23 cellular contexts compared by ENCODE assay signal in the genomic region with DNA sequence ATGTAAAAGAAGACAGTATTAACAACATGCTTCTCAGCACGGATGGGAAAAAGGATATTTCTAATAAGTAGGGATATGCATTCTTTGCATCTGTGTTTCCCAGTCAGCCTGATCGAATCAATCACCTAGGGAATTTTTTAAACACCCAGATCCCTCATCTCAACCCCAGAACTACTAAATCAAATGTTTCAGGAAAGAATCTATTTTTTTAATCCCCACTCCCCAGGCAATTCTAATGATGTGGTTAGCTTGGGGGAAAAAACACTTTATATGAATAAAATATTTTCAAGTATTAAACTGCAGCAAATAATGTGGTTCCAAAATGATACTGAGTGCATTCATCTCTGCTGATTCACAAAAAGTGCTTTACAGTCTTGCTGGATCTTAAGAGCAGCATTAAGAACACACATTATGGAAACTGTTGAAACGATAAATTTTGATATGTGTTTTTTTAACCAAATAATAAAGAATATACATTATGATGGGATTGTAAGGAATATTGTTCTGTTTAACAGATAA.
DNase-seq lines count a peak whose midpoint lies in the region; ATAC-seq, FAIRE-seq and TF ChIP-seq lines count a peak whose summit lies in the region.
"Had no signal": no experiment of that assay in that cellular context is flagged by ENCODE, and none has a peak within 500 bp of the region (broad histone marks: within the 10 kb centered on the region; RNA-seq: fewer than 3 reads in every experiment).

No MANE protein-coding gene starts in this region.

- intact Hi-C loops in aorta (cut with DNase I) = no loop called here

- H3K27me3 Mint-ChIP-seq in astrocyte (ENCODE audit: low read depth, unreplicated experiment) (peaks cover 2% of the 10 kb centered on the region), nephron (ENCODE audit: low read depth) (no peaks in the 10 kb centered on the region)
- H3K27me3 Mint-ChIP-seq: CD4-positive, alpha-beta T cell; IgD-negative memory B cell had no signal

- H3K9ac ChIP-seq in SK-N-SH = no peak overlapping the region
- no peak overlapping the region for H3K9ac ChIP-seq in astrocyte (ENCODE audit: low read length)

- no peak overlapping the region for H2AFZ ChIP-seq in SK-N-SH (ENCODE audit: low read depth)
- H2AFZ ChIP-seq in astrocyte (ENCODE audit: low read depth, low read length) = no peak overlapping the region

- no peak overlapping the region for H3K27ac Mint-ChIP-seq in astrocyte (ENCODE audit: unreplicated experiment)
- H3K27ac Mint-ChIP-seq in nephron = peak overlapping the region; percentile 21 to 55 (median 38)
- no peak overlapping the region for H3K27ac Mint-ChIP-seq in activated naive CD4-positive, alpha-beta T cell treated with anti-CD3 and anti-CD28 coated beads, Interleukin-2, amount 50 U/mL, for 72 hours
- H3K27ac Mint-ChIP-seq: CD4-positive, alpha-beta T cell; HFFc6 had no signal

- no peaks in the 10 kb centered on the region for H3K9me3 ChIP-seq in SK-N-SH
- H3K9me3 ChIP-seq in astrocyte (ENCODE audit: insufficient read depth, low read depth, low read length) = no peaks in the 10 kb centered on the region
- H3K9me3 ChIP-seq in aorta (ENCODE audit: control insufficient read depth, low read length) = no peaks in the 10 kb centered on the region
- H3K9me3 ChIP-seq: A549, Caco-2 had no signal

- H3K9me3 Mint-ChIP-seq in astrocyte (ENCODE audit: unreplicated experiment) = no peaks in the 10 kb centered on the region
- H3K9me3 Mint-ChIP-seq in nephron = no peaks in the 10 kb centered on the region
- no peaks in the 10 kb centered on the region for H3K9me3 Mint-ChIP-seq in activated naive CD4-positive, alpha-beta T cell treated with anti-CD3 and anti-CD28 coated beads, Interleukin-2, amount 50 U/mL, for 72 hours
- H3K9me3 Mint-ChIP-seq: CD4-positive, alpha-beta T cell; HFFc6; IgD-negative memory B cell had no signal

- H3K79me2 ChIP-seq in SK-N-SH (ENCODE audit: insufficient read depth) = no peaks in the 10 kb centered on the region
- H3K79me2 ChIP-seq in astrocyte (ENCODE audit: insufficient read depth, low read length) = no peaks in the 10 kb centered on the region

- H3K27ac ChIP-seq in SK-N-SH (ENCODE audit: low read depth in 2 of 2, low read length in 1 of 2) (no peak overlapping the region), astrocyte (ENCODE audit: low read depth, low read length) (no peak overlapping the region), aorta (ENCODE audit: low read depth in 1 of 2, low read length in 2 of 2) (no peak overlapping the region)
- H3K27ac ChIP-seq: 22Rv1, A549, C4-2B had no signal

- H3F3A ChIP-seq in SK-N-SH (replicated peaks; ENCODE audit: insufficient read depth) = no peaks in the 10 kb centered on the region

- H3K4me1 ChIP-seq in SK-N-SH (ENCODE audit: control insufficient read depth in 1 of 2, insufficient read depth in 2 of 2, low read depth in 1 of 2, low read length in 1 of 2) = peaks cover 0 to 11% of the 10 kb centered on the region in 2 experiments; a peak in 3 of 4 replicates
- H3K4me1 ChIP-seq in astrocyte (ENCODE audit: insufficient read depth, low read length) = no peaks in the 10 kb centered on the region
- H3K4me1 ChIP-seq in aorta (ENCODE audit: control insufficient read depth in 1 of 2, insufficient read depth in 2 of 2, low read length in 2 of 2) = no peaks in the 10 kb centered on the region
- H3K4me1 ChIP-seq: A549, Caco-2 had no signal

- H3K4me1 Mint-ChIP-seq in astrocyte (ENCODE audit: low read depth, unreplicated experiment) (peaks cover 10% of the 10 kb centered on the region), nephron (peaks cover 36% of the 10 kb centered on the region)
- H3K4me1 Mint-ChIP-seq: IgD-negative memory B cell had no signal

- H3K4me2 ChIP-seq in SK-N-SH (no peak overlapping the region), astrocyte (ENCODE audit: low read length) (no peak overlapping the region)
- H3K4me2 ChIP-seq: A549 had no signal

- no peak for DNase-seq in SK-N-SH
- peak; percentile 49 for DNase-seq in astrocyte (ENCODE audit: low read depth)
- DNase-seq in activated naive CD4-positive, alpha-beta T cell treated with anti-CD3 and anti-CD28 coated beads, Interleukin-2, amount 50 U/mL, for 72 hours (ENCODE audit: low spot score in 2 of 2) = no peak
- DNase-seq in aorta = no peak
- DNase-seq: AML-193; Caco-2; CD4-positive, alpha-beta T cell; GDM1; GOT3; H7; HFFc6 had no signal

- H3K9me2 ChIP-seq in SK-N-SH = no peaks in the 10 kb centered on the region

- H3K27me3 ChIP-seq in SK-N-SH (ENCODE audit: insufficient read depth) (no peaks in the 10 kb centered on the region), astrocyte (ENCODE audit: insufficient read depth, low read length) (no peaks in the 10 kb centered on the region), aorta (ENCODE audit: control insufficient read depth in 1 of 2, insufficient read depth in 2 of 2, low read length in 1 of 2) (no peaks in the 10 kb centered on the region)

- ATAC-seq in SK-N-SH treated with all-trans-retinoic acid at 6 μM for 48 hours = no peak
- no peak for ATAC-seq in activated naive CD4-positive, alpha-beta T cell treated with anti-CD3 and anti-CD28 coated beads, Interleukin-2, amount 50 U/mL, for 72 hours
- ATAC-seq in aorta (ENCODE audit: low FRiP score) = no peak
- ATAC-seq in GM19395 (IDR thresholded peaks at IDR 0.05; ENCODE audit: unreplicated experiment) = no peak
- ATAC-seq: A549, HCT116 had no signal

- no peak for TF ChIP-seq RAD21 in SK-N-SH (IDR thresholded peaks at IDR 0.05; ENCODE audit: low read length)

- 36% methylated on average over 3 of the region's 3 CpGs for WGBS in SK-N-SH (ENCODE audit: low lambda C conversion rate)
- 62% methylated on average over 3 of the region's 3 CpGs for WGBS in aorta, 2 donors

- no peaks in the 10 kb centered on the region for H4K20me1 ChIP-seq in SK-N-SH (ENCODE audit: insufficient read depth)
- H4K20me1 ChIP-seq in astrocyte (ENCODE audit: insufficient read depth, low read length) = no peaks in the 10 kb centered on the region

- TF ChIP-seq EP300 in SK-N-SH (IDR thresholded peaks at IDR 0.05; ENCODE audit: borderline replicate concordance in 1 of 2, low read depth in 1 of 2, low read length in 1 of 2) = no peak

- H3K4me3 Mint-ChIP-seq in astrocyte (ENCODE audit: unreplicated experiment) (no peak overlapping the region), nephron (no peak overlapping the region)
- H3K4me3 Mint-ChIP-seq: CD4-positive, alpha-beta T cell; HFFc6; IgD-negative memory B cell had no signal

- H3K36me3 ChIP-seq in SK-N-SH (replicated peaks in 1 of 2; ENCODE audit: control insufficient read depth in 1 of 2, insufficient read depth in 2 of 2, low read length in 1 of 2) = no peaks in the 10 kb centered on the region
- H3K36me3 ChIP-seq in astrocyte (ENCODE audit: insufficient read depth, low read length) = no peaks in the 10 kb centered on the region
- H3K36me3 ChIP-seq in aorta (ENCODE audit: control insufficient read depth in 1 of 2, insufficient read depth in 2 of 2, low read length in 1 of 2) = no peaks in the 10 kb centered on the region

- POLR2A ChIA-PET in SK-N-SH (lab: Yijun Ruan, JAX) = no interaction called here

- no peak for TF ChIP-seq CTCF in SK-N-SH (IDR thresholded peaks at IDR 0.05)
- TF ChIP-seq CTCF in astrocyte (IDR thresholded peaks at IDR 0.05; ENCODE audit: insufficient read depth, low read depth, low read length) = no peak
- TF ChIP-seq CTCF in nephron (IDR thresholded peaks at IDR 0.05; ENCODE audit: unreplicated experiment in 3 of 3) = no peak

- H3K4me3 ChIP-seq in SK-N-SH (ENCODE audit: low read depth in 2 of 2, low read length in 1 of 2) (no peak overlapping the region), astrocyte (ENCODE audit: insufficient read depth, low read depth, low read length) (no peak overlapping the region), aorta (ENCODE audit: low read length in 2 of 2) (no peak overlapping the region)
- H3K4me3 ChIP-seq: A549 had no signal

- H3K36me3 Mint-ChIP-seq in astrocyte (ENCODE audit: low read depth, unreplicated experiment) (no peaks in the 10 kb centered on the region), nephron (ENCODE audit: low read depth) (no peaks in the 10 kb centered on the region)
- no peaks in the 10 kb centered on the region for H3K36me3 Mint-ChIP-seq in activated naive CD4-positive, alpha-beta T cell treated with anti-CD3 and anti-CD28 coated beads, Interleukin-2, amount 50 U/mL, for 72 hours
- H3K36me3 Mint-ChIP-seq: IgD-negative memory B cell had no signal

- CTCF ChIA-PET in SK-N-SH (lab: Yijun Ruan, JAX) = interaction anchor here (0.8 kb wide), 1 partner anchor 791 kb away, joined by 3 read pairs; no protein-coding TSS in a partner anchor

- no peak for FAIRE-seq in astrocyte (lab: Jason Lieb, UNC)
- FAIRE-seq: A549, D721Med, GM12892, GM18507, HTR-8/SVneo had no signal

TF ChIP-seq in SK-N-SH treated with all-trans-retinoic acid at 6 μM for 48 hours, 23 proteins besides CTCF, POLR2A, EP300 and RAD21:
- no peak for TF ChIP-seq SNAI2 (CRISPR knock-in tag; IDR thresholded peaks at IDR 0.05)
- TF ChIP-seq ISL1 (CRISPR knock-in tag; IDR thresholded peaks at IDR 0.05) = peak; percentile 25; the same call in 1 of the 2 replicates

TF ChIP-seq in SK-N-SH, 30 proteins besides CTCF, POLR2A, EP300 and RAD21 (continues in another document):
- TF ChIP-seq, protein P1, sequence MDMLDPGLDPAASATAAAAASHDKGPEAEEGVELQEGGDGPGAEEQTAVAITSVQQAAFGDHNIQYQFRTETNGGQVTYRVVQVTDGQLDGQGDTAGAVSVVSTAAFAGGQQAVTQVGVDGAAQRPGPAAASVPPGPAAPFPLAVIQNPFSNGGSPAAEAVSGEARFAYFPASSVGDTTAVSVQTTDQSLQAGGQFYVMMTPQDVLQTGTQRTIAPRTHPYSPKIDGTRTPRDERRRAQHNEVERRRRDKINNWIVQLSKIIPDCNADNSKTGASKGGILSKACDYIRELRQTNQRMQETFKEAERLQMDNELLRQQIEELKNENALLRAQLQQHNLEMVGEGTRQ (IDR thresholded peaks at IDR 0.05; ENCODE audit: borderline replicate concordance, low read depth, low read length) = no peak
- no peak for TF ChIP-seq EZH2phosphoT487 (IDR thresholded peaks at IDR 0.05; ENCODE audit: borderline replicate concordance, low read depth)
- TF ChIP-seq RXRA (IDR thresholded peaks at IDR 0.05; ENCODE audit: borderline replicate concordance, low read depth) = no peak
- no peak for TF ChIP-seq GATA2 (CRISPR knock-in tag; IDR thresholded peaks at IDR 0.05)

Comparison
In these comparisons a context has a peak if more than half of its experiments do, and no peak if none do; other contexts are left out.
1. H3K27ac Mint-ChIP-seq: peak in nephron (3 of 3); none in astrocyte (single experiment) and activated naive CD4-positive, alpha-beta T cell treated with anti-CD3 and anti-CD28 coated beads, Interleukin-2, amount 50 U/mL, for 72 hours (0 of 2).